ENCODE assay signal across 25 cellular contexts in genomic region chr2:28486526-28486925, GRCh38.
"Had no signal": no experiment of that assay in that cellular context is flagged by ENCODE, and none has a peak within 500 bp of the region (broad histone marks: within the 10 kb centered on the region; RNA-seq: fewer than 3 reads in every experiment).

No MANE protein-coding gene starts in this region.

- H3K27ac ChIP-seq: colonic mucosa, esophagus muscularis mucosa, foreskin keratinocyte, gastroesophageal sphincter, heart left ventricle, hepatocyte, left lung, ovary, psoas muscle, sigmoid colon, testis, tibial artery had no signal

- H2AFZ ChIP-seq: hepatocyte had no signal

- H3K4me1 ChIP-seq: colonic mucosa, esophagus muscularis mucosa, foreskin keratinocyte, gastroesophageal sphincter, heart left ventricle, left lung, psoas muscle, sigmoid colon, testis, tibial artery had no signal

- H3K27me3 ChIP-seq: colonic mucosa, esophagus muscularis mucosa, foreskin keratinocyte, gastroesophageal sphincter, heart left ventricle, hepatocyte, left lung, ovary, sigmoid colon, testis, tibial artery had no signal

- H3K79me2 ChIP-seq: hepatocyte had no signal

- H3K4me3 ChIP-seq: colonic mucosa, esophagus muscularis mucosa, gastroesophageal sphincter, heart left ventricle, hepatocyte, left lung, ovary, psoas muscle, sigmoid colon, testis, tibial artery had no signal

- H3K9me3 ChIP-seq: colonic mucosa, esophagus muscularis mucosa, gastroesophageal sphincter, heart left ventricle, left lung, ovary, psoas muscle, sigmoid colon, testis, tibial artery had no signal

- FAIRE-seq: endothelial cell of umbilical vein had no signal

- H3K4me2 ChIP-seq: hepatocyte had no signal

- ATAC-seq: foreskin keratinocyte; gastroesophageal sphincter; heart left ventricle; left cardiac atrium; left lung; natural killer cell; psoas muscle; right cardiac atrium; stimulated activated memory B cell treated with anti-CD40 and anti-IgM and Interleukin-4, amounts not matched to agents 10 μg/mL and 1 μg/mL and 100 μg/mL, for 72 hours; stimulated activated naive CD8-positive, alpha-beta T cell treated with anti-CD3 and anti-CD28 coated beads, Interleukin-15, Interleukin-2, amounts not matched to agents 100 U/mL and 50 U/mL, for 24 hours had no signal

- DNase-seq: colonic mucosa; effector memory CD4-positive, alpha-beta T cell; foreskin keratinocyte; heart left ventricle; left cardiac atrium; left lung; mesenchymal stem cell; natural killer cell; occipital lobe; ovary; posterior cingulate gyrus; psoas muscle; right cardiac atrium; sigmoid colon; stimulated activated CD4-positive, alpha-beta T cell treated with anti-CD3 and anti-CD28 coated beads, Interleukin-2, amount 100 ng/mL, for 24 hours; stimulated activated CD4-positive, alpha-beta T cell treated with anti-CD3 and anti-CD28 coated beads, Interleukin-4, amount 100 ng/mL, for 24 hours; stimulated activated naive CD8-positive, alpha-beta T cell treated with anti-CD3 and anti-CD28 coated beads, Interleukin-15, Interleukin-2, amounts not matched to agents 100 U/mL and 50 U/mL, for 24 hours; substantia nigra; testis; tibial artery had no signal

- H3K36me3 ChIP-seq: colonic mucosa, esophagus muscularis mucosa, gastroesophageal sphincter, heart left ventricle, left lung, ovary, sigmoid colon, tibial artery had no signal
